Comparison of ENCODE assay signal across 17 cellular contexts in genomic region chrX:80792205-80792604, GRCh38. TPM values are rescaled to one million over a fixed set of nuclear protein-coding genes. Genes with fewer than 3 reads are reported as not detected.
DNase-seq lines count a peak whose midpoint lies in the region; ATAC-seq and TF ChIP-seq lines count a peak whose summit lies in the region.
"Had no signal": no experiment of that assay in that cellular context is flagged by ENCODE, and none has a peak within 500 bp of the region (broad histone marks: within the 10 kb centered on the region; RNA-seq: fewer than 3 reads in every experiment).

No MANE protein-coding gene starts in this region.

- H3K36me3 ChIP-seq in fibroblast of lung (ENCODE audit: control insufficient read depth, insufficient read depth, low read length) (no peaks in the 10 kb centered on the region), mesenchymal stem cell (ENCODE audit: control insufficient read depth in 1 of 2, insufficient read depth in 2 of 2, low read depth in 1 of 2, low read length in 2 of 2) (peaks cover 0 to 11% of the 10 kb centered on the region in 2 experiments)
- H3K36me3 ChIP-seq: SJSA1 had no signal

- no peak overlapping the region for H4K8ac ChIP-seq in mesenchymal stem cell (ENCODE audit: low read length)

- no peaks in the 10 kb centered on the region for H3K4me1 ChIP-seq in fibroblast of lung (ENCODE audit: control insufficient read depth, extremely low read depth, insufficient read depth, low read length)
- H3K4me1 ChIP-seq in mesenchymal stem cell (ENCODE audit: control insufficient read depth, insufficient read depth, low read depth, low read length), result no peaks in the 10 kb centered on the region
- H3K4me1 ChIP-seq: SJSA1 had no signal

- H2AFZ ChIP-seq in fibroblast of lung (ENCODE audit: low read length), result no peak overlapping the region
- H2AFZ ChIP-seq in mesenchymal stem cell (ENCODE audit: low read depth, low read length), result no peak overlapping the region
- H2AFZ ChIP-seq: GM23338 had no signal

- H3K4ac ChIP-seq in mesenchymal stem cell (ENCODE audit: low read depth in 1 of 2, low read length in 2 of 2), result no peak overlapping the region

- no peak overlapping the region for H3K14ac ChIP-seq in mesenchymal stem cell (ENCODE audit: low read length in 2 of 2)

- no peaks in the 10 kb centered on the region for H3K79me1 ChIP-seq in mesenchymal stem cell (replicated peaks; ENCODE audit: low read length, poor library complexity, severe bottlenecking)

- H3K18ac ChIP-seq in mesenchymal stem cell (ENCODE audit: low read depth in 1 of 2, low read length in 2 of 2), result no peak overlapping the region

- no peak overlapping the region for H4K91ac ChIP-seq in mesenchymal stem cell (ENCODE audit: low read length)

- 100% methylated on average over 1 of the region's 3 CpGs for WGBS in mesenchymal stem cell

- no peak for ATAC-seq in HG03280 (IDR thresholded peaks at IDR 0.05; ENCODE audit: unreplicated experiment)
- no peak for ATAC-seq in GM19463 (IDR thresholded peaks at IDR 0.05; ENCODE audit: unreplicated experiment)
- ATAC-seq in GM19397 (IDR thresholded peaks at IDR 0.05; ENCODE audit: unreplicated experiment), result no peak
- ATAC-seq in GM21526 (IDR thresholded peaks at IDR 0.05; ENCODE audit: low FRiP score, unreplicated experiment), result no peak
- ATAC-seq: GM23338 had no signal

- H4K20me1 ChIP-seq in fibroblast of lung (ENCODE audit: control insufficient read depth, extremely low read depth, insufficient read depth, low read length), result no peaks in the 10 kb centered on the region

- H3K27me3 ChIP-seq in fibroblast of lung (ENCODE audit: control insufficient read depth, insufficient read depth, low read length), result no peaks in the 10 kb centered on the region
- no peaks in the 10 kb centered on the region for H3K27me3 ChIP-seq in mesenchymal stem cell (ENCODE audit: control insufficient read depth in 1 of 2, insufficient read depth in 1 of 2, low read length in 2 of 2)
- H3K27me3 ChIP-seq: SJSA1 had no signal

- no peak overlapping the region for H2BK5ac ChIP-seq in mesenchymal stem cell (ENCODE audit: low read depth, low read length, poor library complexity, severe bottlenecking)

- H3K4me2 ChIP-seq in fibroblast of lung (ENCODE audit: extremely low read depth, insufficient read depth, low read length) (no peak overlapping the region), mesenchymal stem cell (ENCODE audit: low read length, poor library complexity, severe bottlenecking) (no peak overlapping the region)
- H3K4me2 ChIP-seq: GM23338 had no signal

- no peak overlapping the region for H2AK5ac ChIP-seq in mesenchymal stem cell (ENCODE audit: low read length, severe bottlenecking)

- H3K9ac ChIP-seq in fibroblast of lung (ENCODE audit: insufficient read depth, low read length) (no peak overlapping the region), mesenchymal stem cell (ENCODE audit: low read length) (no peak overlapping the region)

- DNase-seq in Ammon's horn (ENCODE audit: low spot score) (peak; percentile 1), OCI-M1 (lab: John Stamatoyannopoulos, UW) (peak; percentile 38), fibroblast of lung (ENCODE audit: low read depth in 2 of 2) (peak; percentile 2 to 17), mesenchymal stem cell (peak; percentile 6)
- DNase-seq: DND-41, HCEC 1CT, NCI-H1417 treated with DMSO at 0.1 percent for 48 hours, NCI-H1930, NCI-H226, NCI-H524 treated with DMSO at 0.1 percent for 48 hours had no signal

- no peak for TF ChIP-seq CTCF in fibroblast of lung (conservative IDR thresholded peaks at IDR 0.05 in 1 of 2, IDR thresholded peaks at IDR 0.05 in 1 of 2; ENCODE audit: low read depth in 1 of 2, low read length in 2 of 2)

- H3K27ac ChIP-seq in fibroblast of lung (ENCODE audit: insufficient read depth, low read length) (no peak overlapping the region), mesenchymal stem cell (ENCODE audit: low read length, poor library complexity, severe bottlenecking) (no peak overlapping the region)
- H3K27ac ChIP-seq: C4-2B, SJSA1 had no signal

- H2BK12ac ChIP-seq in mesenchymal stem cell (ENCODE audit: low read length in 2 of 2), result no peak overlapping the region

- H3K79me2 ChIP-seq in fibroblast of lung (ENCODE audit: control insufficient read depth, insufficient read depth, low read length), result no peaks in the 10 kb centered on the region

- H3K23ac ChIP-seq in mesenchymal stem cell (ENCODE audit: low read length in 2 of 2), result no peak overlapping the region

- no peak overlapping the region for H3K4me3 ChIP-seq in fibroblast of lung (replicated peaks in 1 of 4; ENCODE audit: control extremely low read depth in 1 of 4, insufficient read depth in 1 of 4, low read depth in 3 of 4, low read length in 4 of 4)
- H3K4me3 ChIP-seq in mesenchymal stem cell (ENCODE audit: insufficient read depth in 1 of 2, low read depth in 1 of 2, low read length in 2 of 2), result no peak overlapping the region
- H3K4me3 ChIP-seq: GM23338, SJSA1 had no signal

- H2BK15ac ChIP-seq in mesenchymal stem cell (ENCODE audit: low read depth, poor library complexity, severe bottlenecking), result no peak overlapping the region

- H2BK120ac ChIP-seq in mesenchymal stem cell (ENCODE audit: low read depth, low read length), result no peak overlapping the region

- H3K9me3 ChIP-seq in fibroblast of lung (ENCODE audit: control insufficient read depth, insufficient read depth, low read depth, low read length) (no peaks in the 10 kb centered on the region), mesenchymal stem cell (ENCODE audit: control insufficient read depth, low read length) (no peaks in the 10 kb centered on the region)
- H3K9me3 ChIP-seq: SJSA1 had no signal

RNA-seq across cellular contexts. Expression of gene BRWD3, which starts 17.5 kb away (rescaled TPM):
- 9.0 and 12.4 TPM in 2 replicates for total RNA-seq in fibroblast of lung
- polyA plus RNA-seq in fibroblast of lung, result 5.7 and 8.1 TPM in 2 replicates
- 2.6 and 3.9 TPM in 2 replicates for polyA plus RNA-seq in fibroblast of lung (2012)
- polyA minus RNA-seq in fibroblast of lung (ENCODE audit: low replicate concordance), result 1.4 and 5.8 TPM in 2 replicates
- polyA plus RNA-seq in mesenchymal stem cell (2013, experiment 1 of 2), result 6.0 TPM
- polyA plus RNA-seq in mesenchymal stem cell (2013, experiment 2 of 2), result 5.2 TPM
